8 cellular contexts compared by ENCODE assay signal in the genomic region with DNA sequence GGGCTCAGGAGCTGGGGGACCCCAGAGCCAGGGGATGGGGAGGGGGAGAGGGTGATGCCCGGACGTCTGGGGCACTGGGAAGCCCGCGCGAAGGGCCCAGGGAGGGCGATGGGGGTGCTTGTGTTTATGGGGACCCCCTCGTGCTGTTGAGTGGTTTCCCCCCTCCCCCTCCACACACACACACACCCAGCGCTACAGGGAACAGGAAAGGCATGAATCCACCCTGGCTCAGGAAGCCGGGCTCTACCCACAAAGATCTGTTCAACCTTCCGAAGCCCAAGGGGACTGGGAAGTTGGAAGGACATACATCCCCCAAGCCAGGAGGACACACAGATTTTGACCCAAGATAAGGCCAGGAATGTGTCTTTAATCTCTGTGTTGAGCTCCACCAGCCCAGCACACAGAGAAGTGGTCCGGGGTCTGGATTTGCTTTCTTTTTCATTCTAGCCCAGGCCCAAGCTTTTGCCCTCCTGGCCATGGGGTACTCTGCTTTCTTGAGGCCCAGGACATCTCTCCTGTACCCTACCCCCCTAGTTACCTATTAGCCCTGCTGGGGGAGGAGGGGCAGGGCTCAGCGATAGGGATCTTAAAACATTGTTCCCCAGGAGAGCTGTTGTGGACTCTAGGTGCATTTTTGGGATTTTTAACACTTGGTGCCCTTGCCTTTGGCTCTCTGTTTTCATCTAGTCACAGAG. TPM values are rescaled to one million over a fixed set of nuclear protein-coding genes. Genes with fewer than 3 reads are reported as not detected.
DNase-seq lines count a peak whose midpoint lies in the region; ATAC-seq and TF ChIP-seq lines count a peak whose summit lies in the region.

No MANE protein-coding gene starts in this region.

- no peak overlapping the region for H3K27ac ChIP-seq in AG04450 (ENCODE audit: low read depth, low read length)
- H3K27ac ChIP-seq in hepatocyte: peak overlapping the region; percentile 93
- H3K27ac ChIP-seq in skin epidermis: peak overlapping the region; percentile 82 to 99 (median 93)

- ATAC-seq in activated T-cell treated with anti-CD3 and anti-CD28 coated beads, Interleukin-2, amount 50 U/mL, for 72 hours (replicated peaks in 1 of 2): no peak
- ATAC-seq in HG03159 (IDR thresholded peaks at IDR 0.05; ENCODE audit: unreplicated experiment): no peak

- peaks cover 67% of the 10 kb centered on the region for H3K4me1 Mint-ChIP-seq in activated T-cell treated with anti-CD3 and anti-CD28 coated beads, Interleukin-2, amount 50 U/mL, for 72 hours (ENCODE audit: low read depth)

- H2AFZ ChIP-seq in hepatocyte: peak overlapping the region; percentile 55

- peaks cover 29% of the 10 kb centered on the region for H3K4me1 ChIP-seq in hepatocyte (ENCODE audit: insufficient read depth)

- peak overlapping the region; percentile 80 for H3K4me3 ChIP-seq in AG04450 (ENCODE audit: low read depth, low read length)
- peak overlapping the region; percentile 82 for H3K4me3 ChIP-seq in hepatocyte
- peak overlapping the region; percentile 67 to 97 (median 96) for H3K4me3 ChIP-seq in skin epidermis

- peaks cover 39% of the 10 kb centered on the region for H3K79me2 ChIP-seq in hepatocyte

- no peak for DNase-seq in AG04450 (ENCODE audit: low read depth, low spot score)
- DNase-seq in HCEC 1CT: peak; percentile 28
- DNase-seq in activated T-cell treated with anti-CD3 and anti-CD28 coated beads, Interleukin-2, amount 50 U/mL, for 72 hours: peak; percentile 32 to 40
- peak; percentile 57 for DNase-seq in hepatocyte (ENCODE audit: low spot score)
- DNase-seq in NCI-H1436 (lab: John Stamatoyannopoulos, UW): no peak
- DNase-seq in COLO829 (ENCODE audit: low spot score): no peak

- H3K27me3 ChIP-seq in AG04450 (ENCODE audit: control insufficient read depth, insufficient read depth, low read length) (no peaks in the 10 kb centered on the region), hepatocyte (no peaks in the 10 kb centered on the region)

- peaks cover 21 to 28% of the 10 kb centered on the region in 2 donors for H3K36me3 Mint-ChIP-seq in activated T-cell treated with anti-CD3 and anti-CD28 coated beads, Interleukin-2, amount 50 U/mL, for 72 hours (ENCODE audit: insufficient read depth in 2 of 2)

- H4K20me1 ChIP-seq in hepatocyte (ENCODE audit: insufficient read depth, poor library complexity, severe bottlenecking): no peaks in the 10 kb centered on the region

- H3K36me3 ChIP-seq in hepatocyte (replicated peaks; ENCODE audit: insufficient read depth, low read depth): no peaks in the 10 kb centered on the region

- H3K9me2 ChIP-seq in hepatocyte (replicated peaks; ENCODE audit: insufficient read depth): no peaks in the 10 kb centered on the region

- no peaks in the 10 kb centered on the region for H3K9me3 Mint-ChIP-seq in activated T-cell treated with anti-CD3 and anti-CD28 coated beads, Interleukin-2, amount 50 U/mL, for 72 hours

- POLR2A ChIA-PET in AG04450 (lab: Yijun Ruan, JAX): interaction anchor here (1.0 to 1.4 kb wide), 2 partner anchors 14 to 254 kb away, joined by 3 to 5 read pairs; no protein-coding TSS in a partner anchor

- no peaks in the 10 kb centered on the region for H3K27me3 Mint-ChIP-seq in activated T-cell treated with anti-CD3 and anti-CD28 coated beads, Interleukin-2, amount 50 U/mL, for 72 hours (ENCODE audit: low read depth)

- 3% methylated on average over 5 of the region's 12 CpGs for WGBS in hepatocyte (ENCODE audit: low lambda C conversion rate, missing lambda C conversion rate)

- peak overlapping the region; percentile 90 to 97 for H3K4me3 Mint-ChIP-seq in activated T-cell treated with anti-CD3 and anti-CD28 coated beads, Interleukin-2, amount 50 U/mL, for 72 hours

- CTCF ChIA-PET in AG04450 (lab: Charles Lee): interaction anchor here (3.9 kb wide), 1 partner anchor 13 kb away, joined by 47 read pairs; no protein-coding TSS in a partner anchor

- H3K4me2 ChIP-seq in hepatocyte: peak overlapping the region; percentile 84

- peak overlapping the region; percentile 96 for H3K27ac Mint-ChIP-seq in activated T-cell treated with anti-CD3 and anti-CD28 coated beads, Interleukin-2, amount 50 U/mL, for 72 hours

- TF ChIP-seq CTCF in AG04450 (IDR thresholded peaks at IDR 0.05; ENCODE audit: low read depth, low read length) (no peak), hepatocyte (IDR thresholded peaks at IDR 0.05; ENCODE audit: poor library complexity) (no peak)

- H3K9me3 ChIP-seq in AG04450 (ENCODE audit: control insufficient read depth, insufficient read depth, low read length) (no peaks in the 10 kb centered on the region), hepatocyte (ENCODE audit: low read depth) (no peaks in the 10 kb centered on the region)

RNA-seq across cellular contexts. Expression of gene UBALD2, which starts 1.2 kb away (rescaled TPM):
- polyA plus RNA-seq in AG04450 (2011; rRNA removed): 16.3 and 18.1 TPM in 2 replicates
- polyA minus RNA-seq in AG04450 (2011; rRNA and poly(A)+ RNA removed): 4.4 and 5.2 TPM in 2 replicates
- total RNA-seq in activated T-cell treated with anti-CD3 and anti-CD28 coated beads, Interleukin-2, amount 50 U/mL, for 72 hours: 100 to 1,000 TPM; 629 to 707 TPM
- total RNA-seq in hepatocyte: 10.2 and 10.8 TPM in 2 replicates
- 13.1 and 16.4 TPM in 2 replicates for polyA plus RNA-seq in hepatocyte

RNA-seq across cellular contexts. Expression of gene RNF157, which starts 26.1 kb away (rescaled TPM):
- polyA plus RNA-seq in AG04450 (2011; rRNA removed): 1.6 and 1.8 TPM in 2 replicates
- polyA minus RNA-seq in AG04450 (2011; rRNA and poly(A)+ RNA removed): 2.3 and 3.0 TPM in 2 replicates
- 100 to 1,000 TPM in 1 of 2 donors, 10 to 100 TPM in 1; 91.9 to 100 TPM for total RNA-seq in activated T-cell treated with anti-CD3 and anti-CD28 coated beads, Interleukin-2, amount 50 U/mL, for 72 hours
- 8.6 and 8.9 TPM in 2 replicates for total RNA-seq in hepatocyte
- polyA plus RNA-seq in hepatocyte: 4.8 and 5.0 TPM in 2 replicates

RNA-seq across cellular contexts. Expression of gene QRICH2, which starts 41.7 kb away (rescaled TPM):
- 1.1 and 1.2 TPM in 2 replicates for polyA plus RNA-seq in AG04450 (2011; rRNA removed)
- 3.5 and 4.0 TPM in 2 replicates for polyA minus RNA-seq in AG04450 (2011; rRNA and poly(A)+ RNA removed)
- 1 to 10 TPM; 3.1 to 4.5 TPM for total RNA-seq in activated T-cell treated with anti-CD3 and anti-CD28 coated beads, Interleukin-2, amount 50 U/mL, for 72 hours
- 2.8 and 3.6 TPM in 2 replicates for total RNA-seq in hepatocyte
- 2.3 and 2.9 TPM in 2 replicates for polyA plus RNA-seq in hepatocyte

Comparison
In these comparisons a context has a peak if more than half of its experiments do, and no peak if none do; other contexts are left out.
1. DNase-seq: peak in HCEC 1CT (single experiment), activated T-cell treated with anti-CD3 and anti-CD28 coated beads, Interleukin-2, amount 50 U/mL, for 72 hours (2 of 2) and hepatocyte (single experiment); none in AG04450 (single experiment), NCI-H1436 (single experiment) and COLO829 (single experiment).
2. RNA of gene UBALD2, which starts 1.2 kb away (total RNA-seq): 629 to 707 TPM in activated T-cell treated with anti-CD3 and anti-CD28 coated beads, Interleukin-2, amount 50 U/mL, for 72 hours; 10.2 to 10.8 TPM in hepatocyte; every median in the first group is over 10 times any median in the second.
3. Peak in every context shown above with its lines, with median percentiles within 50 percentile points of each other: H3K4me3 ChIP-seq.